ENCODE assay signal across 27 cellular contexts in the genomic region with DNA sequence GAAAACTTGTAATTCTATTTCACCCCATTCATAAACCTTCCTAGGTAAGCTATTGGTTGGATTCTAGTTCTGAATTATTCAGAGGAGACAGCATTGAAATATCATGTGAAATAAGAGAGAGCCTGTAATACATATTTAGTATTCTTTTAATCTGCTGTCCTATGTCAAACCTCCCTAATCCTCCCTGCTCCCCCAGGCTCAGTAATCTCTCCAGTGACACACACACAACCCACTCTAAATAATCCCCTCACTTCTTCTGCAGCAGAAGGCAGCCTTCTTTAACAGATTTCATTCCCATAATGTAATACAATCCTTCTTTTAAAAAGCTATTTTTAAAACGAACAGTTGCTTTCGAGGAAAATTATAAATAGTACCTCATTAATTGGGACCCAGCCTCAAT.
"Had no signal": no experiment of that assay in that cellular context is flagged by ENCODE, and none has a peak within 500 bp of the region (broad histone marks: within the 10 kb centered on the region; RNA-seq: fewer than 3 reads in every experiment).

No MANE protein-coding gene starts in this region.

- H3K27me3 ChIP-seq: left lung, neural progenitor cell, neutrophil, right atrium auricular region, suprapubic skin, tibial artery, upper lobe of right lung had no signal

- H3K36me3 ChIP-seq: left lung, lower lobe of right lung, neural progenitor cell, neutrophil, right atrium auricular region, spleen, suprapubic skin, thoracic aorta, tibial artery, upper lobe of right lung had no signal

- ATAC-seq: left colon; left lung; lower lobe of right lung; natural killer cell; psoas muscle; sciatic nerve; stimulated activated effector memory CD8-positive, alpha-beta T cell treated with anti-CD3 and anti-CD28 coated beads, Interleukin-12 subunit alpha, Interleukin-12 subunit beta, amount 100 ng/mL, for 72 hours; upper lobe of right lung had no signal

- DNase-seq: hypothalamus; immature natural killer cell; kidney; left colon; left lung; lower lobe of right lung; mammary epithelial cell; mesenchymal stem cell; natural killer cell; nephron progenitor cell; occipital lobe; psoas muscle; small intestine; spleen; stimulated activated CD4-positive, alpha-beta T cell treated with anti-CD3 and anti-CD28 coated beads, Interleukin-4, amount 100 ng/mL, for 24 hours; stimulated activated naive CD4-positive, alpha-beta T cell; tibial artery; trophoblast cell; upper lobe of right lung had no signal

- H3K4me1 ChIP-seq: left lung, lower lobe of right lung, neural progenitor cell, parathyroid adenoma, psoas muscle, right atrium auricular region, spleen, suprapubic skin, tibial artery, upper lobe of right lung had no signal

- H3K27ac ChIP-seq: left lung, lower lobe of right lung, neural progenitor cell, neutrophil, parathyroid adenoma, psoas muscle, right atrium auricular region, spleen, suprapubic skin, thoracic aorta, tibial artery, upper lobe of right lung had no signal

- H3K9me3 ChIP-seq: lower lobe of right lung, neutrophil, psoas muscle, right atrium auricular region, suprapubic skin, thoracic aorta, tibial artery, upper lobe of right lung had no signal

- H3K4me3 ChIP-seq: left lung, lower lobe of right lung, neural progenitor cell, psoas muscle, right atrium auricular region, spleen, suprapubic skin, thoracic aorta, tibial artery, upper lobe of right lung had no signal
